Comparison of ENCODE assay signal across 1 cellular context in genomic region chr5:151740958-151741373, GRCh38.
TF ChIP-seq lines count a peak whose summit lies in the region.

No MANE protein-coding gene starts in this region.

TF ChIP-seq in GM23338, 12 proteins besides CTCF, POLR2A, EP300 and RAD21 (continued from another document):
- TF ChIP-seq REST (IDR thresholded peaks at IDR 0.05; ENCODE audit: unreplicated experiment) = no peak
- TF ChIP-seq POLR2AphosphoS5 (IDR thresholded peaks at IDR 0.05; ENCODE audit: low read depth) = no peak
- no peak for TF ChIP-seq ETS1 (IDR thresholded peaks at IDR 0.05)
